Comparison of ENCODE assay signal across 8 cellular contexts in the genomic region with DNA sequence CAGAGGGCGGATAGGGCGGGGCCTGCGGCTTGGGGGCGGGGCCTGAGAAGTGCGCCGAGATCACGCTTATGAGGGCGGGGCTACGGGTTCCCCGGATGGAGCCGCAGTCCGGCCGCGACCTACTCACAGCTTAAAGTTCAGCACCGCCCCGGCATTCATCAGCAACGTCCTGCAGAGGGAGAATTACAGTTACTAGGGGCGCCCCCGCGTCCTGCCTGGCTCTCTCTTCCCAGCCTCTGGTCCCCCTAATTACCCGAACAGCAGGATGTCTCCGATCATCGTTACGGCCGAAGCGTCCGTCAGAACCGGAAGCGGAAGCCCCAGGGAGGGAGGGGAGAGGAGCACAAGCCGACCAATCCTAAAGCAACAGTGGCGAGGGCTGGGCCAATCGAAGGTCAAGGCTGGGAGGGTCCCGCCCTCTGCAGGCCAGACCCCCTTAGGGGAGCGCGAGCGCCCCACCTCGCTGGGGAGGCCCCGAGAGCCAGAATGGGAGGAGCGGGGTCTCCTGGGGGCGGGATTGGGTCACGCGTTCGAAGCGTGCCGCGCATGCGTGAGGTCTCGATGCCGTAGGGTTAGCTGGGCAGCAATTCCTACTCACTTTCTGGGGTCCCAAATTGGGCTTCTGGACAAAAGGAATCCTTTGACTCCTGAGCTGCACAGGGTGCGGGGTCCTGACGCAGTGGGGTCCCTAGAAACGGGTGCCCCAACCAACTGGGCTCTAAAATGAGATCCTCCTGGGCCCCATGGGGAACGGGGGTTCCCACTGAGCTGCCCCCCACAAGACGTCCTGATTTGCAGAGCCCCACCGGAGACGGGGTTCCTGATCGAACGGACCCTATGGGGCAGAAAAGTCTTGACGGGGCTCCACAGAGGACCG. TPM values are rescaled to one million over a fixed set of nuclear protein-coding genes. Genes with fewer than 3 reads are reported as not detected.
DNase-seq lines count a peak whose midpoint lies in the region; ATAC-seq and TF ChIP-seq lines count a peak whose summit lies in the region.

A gene (minus strand): TSS at position 313 of the 877 bp plus-strand sequence. CDS start 34 bp downstream, at position 279.

- H3K4me1 ChIP-seq in GM23338 (ENCODE audit: insufficient read depth) = peaks cover 13% of the 10 kb centered on the region

- H3K4me1 Mint-ChIP-seq in GM23338 (peaks cover 8% of the 10 kb centered on the region; the same call in 2 of the 3 replicates), naive B cell (peaks cover 44 to 67% (median 55%) of the 10 kb centered on the region in 3 donors)
- H3K4me1 Mint-ChIP-seq in stimulated activated memory B cell treated with anti-CD40 and anti-IgM and Interleukin-4, amounts not matched to agents 10 μg/mL and 1 μg/mL and 100 μg/mL, for 72 hours = peaks cover 59% of the 10 kb centered on the region

- H3K27ac Mint-ChIP-seq in GM23338 (peak within 1 kb of the TSS; percentile 100), naive B cell (peak within 1 kb of the TSS; percentile 98 to 100 (median 99))
- peak within 1 kb of the TSS; percentile 96 for H3K27ac Mint-ChIP-seq in stimulated activated memory B cell treated with anti-CD40 and anti-IgM and Interleukin-4, amounts not matched to agents 10 μg/mL and 1 μg/mL and 100 μg/mL, for 72 hours

- peaks cover 39% of the 10 kb centered on the region for H3K36me3 Mint-ChIP-seq in GM23338 (ENCODE audit: low read depth)
- H3K36me3 Mint-ChIP-seq in naive B cell = peaks cover 6 to 8% of the 10 kb centered on the region in 2 donors
- peaks cover 27% of the 10 kb centered on the region for H3K36me3 Mint-ChIP-seq in stimulated activated memory B cell treated with anti-CD40 and anti-IgM and Interleukin-4, amounts not matched to agents 10 μg/mL and 1 μg/mL and 100 μg/mL, for 72 hours

- H3K4me2 ChIP-seq in GM23338 = peak within 1 kb of the TSS; percentile 98

- peak within 1 kb of the TSS; percentile 82 for H2AFZ ChIP-seq in GM23338

- peaks cover 71% of the 10 kb centered on the region for H3K79me2 ChIP-seq in GM23338 (replicated peaks; ENCODE audit: insufficient read depth)

- H3K4me3 ChIP-seq in GM23338 = peak within 1 kb of the TSS; percentile 92

- H3K9me3 Mint-ChIP-seq in GM23338 = no peaks in the 10 kb centered on the region
- no peaks in the 10 kb centered on the region for H3K9me3 Mint-ChIP-seq in naive B cell
- no peaks in the 10 kb centered on the region for H3K9me3 Mint-ChIP-seq in stimulated activated memory B cell treated with anti-CD40 and anti-IgM and Interleukin-4, amounts not matched to agents 10 μg/mL and 1 μg/mL and 100 μg/mL, for 72 hours

- H3K4me3 Mint-ChIP-seq in GM23338 = peak within 1 kb of the TSS; percentile 98
- H3K4me3 Mint-ChIP-seq in naive B cell = peak within 1 kb of the TSS; percentile 96 to 100 (median 99)
- H3K4me3 Mint-ChIP-seq in stimulated activated memory B cell treated with anti-CD40 and anti-IgM and Interleukin-4, amounts not matched to agents 10 μg/mL and 1 μg/mL and 100 μg/mL, for 72 hours = peak within 1 kb of the TSS; percentile 98

- H3K9me2 ChIP-seq in GM23338 (ENCODE audit: insufficient read depth) = no peaks in the 10 kb centered on the region

- H3K27ac ChIP-seq in GM23338 (ENCODE audit: low read depth) = peak within 1 kb of the TSS; percentile 86

- DNase-seq in EH (ENCODE audit: low read depth) (peak; percentile 99), GM23338 (ENCODE audit: low spot score) (peak; percentile 99), LHCN-M2 (ENCODE audit: low read depth) (peak; percentile 98), RPMI8226 (peak; percentile 99), fibroblast of gingiva (ENCODE audit: low read depth) (peak; percentile 99), naive B cell (peak; percentile 99)
- DNase-seq in activated T-helper 1 cell treated with anti-CD3 and anti-CD28 coated beads, Interleukin-2, amount 50 U/mL, for 16 hours (ENCODE audit: low read depth in 1 of 2, low spot score in 1 of 2) = peak; percentile 95 to 98

- H3K36me3 ChIP-seq in GM23338 (ENCODE audit: insufficient read depth) = peaks cover 11% of the 10 kb centered on the region

- H3K27me3 Mint-ChIP-seq in GM23338 (ENCODE audit: insufficient read depth, low read depth, poor library complexity) = peaks cover 15% of the 10 kb centered on the region
- H3K27me3 Mint-ChIP-seq in naive B cell = no peaks in the 10 kb centered on the region
- no peaks in the 10 kb centered on the region for H3K27me3 Mint-ChIP-seq in stimulated activated memory B cell treated with anti-CD40 and anti-IgM and Interleukin-4, amounts not matched to agents 10 μg/mL and 1 μg/mL and 100 μg/mL, for 72 hours

- TF ChIP-seq CTCF in GM23338 (conservative IDR thresholded peaks at IDR 0.05; ENCODE audit: low read depth in 2 of 2) = peak in 1 of 2 experiments; percentile 54; a peak in 2 of 4 replicates

- 0 out of 2 replicates have a peak, but pooled peaks cover 3% of the 10 kb centered on the region for H3F3A ChIP-seq in GM23338 (replicated peaks; ENCODE audit: low read depth)

- peaks cover 28% of the 10 kb centered on the region for H4K20me1 ChIP-seq in GM23338 (replicated peaks; ENCODE audit: insufficient read depth)

- H3K27me3 ChIP-seq in GM23338 (ENCODE audit: insufficient read depth) = no peaks in the 10 kb centered on the region

- ATAC-seq in GM23338 = peak; percentile 96
- ATAC-seq in naive B cell (ENCODE audit: low read depth in 2 of 2) = peak; percentile 95 to 96
- ATAC-seq in stimulated activated memory B cell treated with anti-CD40 and anti-IgM and Interleukin-4, amounts not matched to agents 10 μg/mL and 1 μg/mL and 100 μg/mL, for 72 hours = peak; percentile 98

TF ChIP-seq in GM23338, 12 proteins besides CTCF, POLR2A, EP300 and RAD21:
- TF ChIP-seq POLR2AphosphoS5 (IDR thresholded peaks at IDR 0.05; ENCODE audit: low read depth) (peak; percentile 89), STAT1 (IDR thresholded peaks at IDR 0.05; ENCODE audit: unreplicated experiment) (no peak)
- TF ChIP-seq, protein P1, sequence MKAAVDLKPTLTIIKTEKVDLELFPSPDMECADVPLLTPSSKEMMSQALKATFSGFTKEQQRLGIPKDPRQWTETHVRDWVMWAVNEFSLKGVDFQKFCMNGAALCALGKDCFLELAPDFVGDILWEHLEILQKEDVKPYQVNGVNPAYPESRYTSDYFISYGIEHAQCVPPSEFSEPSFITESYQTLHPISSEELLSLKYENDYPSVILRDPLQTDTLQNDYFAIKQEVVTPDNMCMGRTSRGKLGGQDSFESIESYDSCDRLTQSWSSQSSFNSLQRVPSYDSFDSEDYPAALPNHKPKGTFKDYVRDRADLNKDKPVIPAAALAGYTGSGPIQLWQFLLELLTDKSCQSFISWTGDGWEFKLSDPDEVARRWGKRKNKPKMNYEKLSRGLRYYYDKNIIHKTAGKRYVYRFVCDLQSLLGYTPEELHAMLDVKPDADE (IDR thresholded peaks at IDR 0.05) = peak; percentile 72

RNA-seq across cellular contexts. Expression of the gene that starts here (rescaled TPM):
- 64.2 and 81.7 TPM in 2 replicates for total RNA-seq in GM23338 (2014; rRNA removed; shearing (Covaris generic))
- 84.5 and 91.3 TPM in 2 replicates for polyA plus RNA-seq in GM23338 (2016; fragmentation: Nextera tagmentation; extraction: Ambion mirVana)
- total RNA-seq in LHCN-M2 (2014; rRNA removed) = 97.1 and 97.3 TPM in 2 replicates
- 81.2 TPM for polyA plus RNA-seq in LHCN-M2 (2012)
- polyA plus RNA-seq in naive B cell (ENCODE audit: low read depth in 6 of 6) = 10 to 100 TPM; 41.0 to 84.2 (median 69.1) TPM

Comparison
In these comparisons a context has a peak if more than half of its experiments do, and no peak if none do; other contexts are left out.
1. Peak in every context shown above with its lines: DNase-seq, ATAC-seq, H3K4me3 ChIP-seq and H3K27ac ChIP-seq.